In genomic region chr7:26369519-26370385, GRCh38 we compare ENCODE assay signal across 8 cellular contexts.
DNase-seq lines count a peak whose midpoint lies in the region; ATAC-seq, FAIRE-seq and TF ChIP-seq lines count a peak whose summit lies in the region.

No MANE protein-coding gene starts in this region.

- H3K4me3 ChIP-seq in AG04450 (ENCODE audit: low read depth, low read length): no peak overlapping the region
- H3K4me3 ChIP-seq in MM.1S (ENCODE audit: low read length): no peak overlapping the region
- no peak overlapping the region for H3K4me3 ChIP-seq in RWPE2 (ENCODE audit: severe bottlenecking)
- no peak overlapping the region for H3K4me3 ChIP-seq in colonic mucosa
- H3K4me3 ChIP-seq in lower lobe of right lung: peak overlapping the region; percentile 1
- H3K4me3 ChIP-seq in aorta (ENCODE audit: low read length in 2 of 2): no peak overlapping the region

- no peaks in the 10 kb centered on the region for H3K9me2 ChIP-seq in MM.1S (replicated peaks; ENCODE audit: insufficient read depth, low read length)

- 29 to 34% methylated on average over 8 of the region's 8 CpGs for WGBS in aorta, 2 donors

- no peaks in the 10 kb centered on the region for H3K79me2 ChIP-seq in MM.1S (ENCODE audit: low read length)

- peak; percentile 97 for FAIRE-seq in G401.6 (lab: Jason Lieb, UNC)

- H3K27me3 ChIP-seq in AG04450 (ENCODE audit: control insufficient read depth, insufficient read depth, low read length): peaks cover 11% of the 10 kb centered on the region
- peaks cover 37% of the 10 kb centered on the region for H3K27me3 ChIP-seq in MM.1S (replicated peaks; ENCODE audit: insufficient read depth, low read length)
- peaks cover 7% of the 10 kb centered on the region for H3K27me3 ChIP-seq in RWPE2 (ENCODE audit: insufficient read depth, poor library complexity, severe bottlenecking)
- H3K27me3 ChIP-seq in colonic mucosa: no peaks in the 10 kb centered on the region
- peaks cover 23% of the 10 kb centered on the region for H3K27me3 ChIP-seq in lower lobe of right lung (ENCODE audit: low read depth)
- H3K27me3 ChIP-seq in aorta (ENCODE audit: control insufficient read depth in 1 of 2, insufficient read depth in 2 of 2, low read length in 1 of 2): peaks cover 0 to 3% of the 10 kb centered on the region in 2 donors

- no peak overlapping the region for H3K27ac ChIP-seq in AG04450 (ENCODE audit: low read depth, low read length)
- H3K27ac ChIP-seq in MM.1S (ENCODE audit: low read length): no peak overlapping the region
- no peak overlapping the region for H3K27ac ChIP-seq in RWPE2 (ENCODE audit: poor library complexity, severe bottlenecking)
- H3K27ac ChIP-seq in colonic mucosa: no peak overlapping the region
- peak overlapping the region; percentile 50 for H3K27ac ChIP-seq in lower lobe of right lung
- H3K27ac ChIP-seq in aorta (ENCODE audit: low read depth in 1 of 2, low read length in 2 of 2): no peak overlapping the region

- ATAC-seq in RWPE2 (ENCODE audit: low read depth) (peak; percentile 70), lower lobe of right lung (peak; percentile 59 to 81), aorta (ENCODE audit: low FRiP score) (peak; percentile 83), HG03095 (IDR thresholded peaks at IDR 0.05; ENCODE audit: unreplicated experiment) (no peak)

- TF ChIP-seq CTCF in AG04450 (IDR thresholded peaks at IDR 0.05; ENCODE audit: low read depth, low read length): peak; percentile 79
- peak; percentile 67 for TF ChIP-seq CTCF in MM.1S (IDR thresholded peaks at IDR 0.05; ENCODE audit: low read length)
- peak; percentile 83 for TF ChIP-seq CTCF in RWPE2 (IDR thresholded peaks at IDR 0.05; ENCODE audit: poor library complexity, severe bottlenecking)
- peak; percentile 77 for TF ChIP-seq CTCF in colonic mucosa (IDR thresholded peaks at IDR 0.05)
- peak; percentile 80 for TF ChIP-seq CTCF in lower lobe of right lung (IDR thresholded peaks at IDR 0.05)

- H3K4me1 ChIP-seq in MM.1S (ENCODE audit: low read length): peaks cover 8% of the 10 kb centered on the region; the same call in 1 of the 2 replicates
- H3K4me1 ChIP-seq in RWPE2 (ENCODE audit: insufficient read depth, poor library complexity, severe bottlenecking): no peaks in the 10 kb centered on the region
- H3K4me1 ChIP-seq in colonic mucosa: no peaks in the 10 kb centered on the region
- H3K4me1 ChIP-seq in lower lobe of right lung: peaks cover 25% of the 10 kb centered on the region
- H3K4me1 ChIP-seq in aorta (ENCODE audit: control insufficient read depth in 1 of 2, insufficient read depth in 2 of 2, low read length in 2 of 2): no peaks in the 10 kb centered on the region

- DNase-seq in AG04450 (ENCODE audit: low read depth, low spot score) (no peak), MM.1S (peak; percentile 52), RWPE2 (ENCODE audit: low spot score) (no peak), colonic mucosa (peak; percentile 62), lower lobe of right lung (no peak), aorta (no peak)

- CTCF ChIA-PET in AG04450 (lab: Charles Lee): interaction anchor here (0.5 to 8.2 kb wide), 79 partner anchors 9 to 1530 kb away, joined by 3 to 179 read pairs (median 4); partner anchors contain the start of genes HOXA3, HOXA5, HOXA6 and HOXA7

- no peaks in the 10 kb centered on the region for H3F3A ChIP-seq in MM.1S (ENCODE audit: insufficient read depth, low read length)

- intact Hi-C loops in colonic mucosa (cut with DNase I): loop anchor here (5.0 to 10.0 kb wide), 6 partner anchors 85 to 793 kb away; partner anchors contain the start of gene HOXA1
- intact Hi-C loops in lower lobe of right lung (cut with DNase I): loop anchor here (5.0 to 10.0 kb wide), 2 partner anchors 472 to 785 kb away; partner anchors contain the start of genes HOXA3 and HOXA7
- intact Hi-C loops in aorta (cut with DNase I): loop anchor here (2.0 to 10.0 kb wide), 8 partner anchors 175 to 791 kb away; partner anchors contain the start of genes HOXA7 (in 1 of the 2) and SKAP2 (in 1 of the 2)

- H3K9me3 ChIP-seq in AG04450 (ENCODE audit: control insufficient read depth, insufficient read depth, low read length) (no peaks in the 10 kb centered on the region), MM.1S (replicated peaks; ENCODE audit: insufficient read depth, low read length) (no peaks in the 10 kb centered on the region), RWPE2 (ENCODE audit: severe bottlenecking) (no peaks in the 10 kb centered on the region), colonic mucosa (no peaks in the 10 kb centered on the region), lower lobe of right lung (no peaks in the 10 kb centered on the region), aorta (ENCODE audit: control insufficient read depth, low read length) (no peaks in the 10 kb centered on the region)

- H3K9ac ChIP-seq in MM.1S (ENCODE audit: low read length): no peak overlapping the region
- no peak overlapping the region for H3K9ac ChIP-seq in colonic mucosa (ENCODE audit: low read depth in 2 of 2, low read length in 2 of 2)

- no peaks in the 10 kb centered on the region for H4K20me1 ChIP-seq in MM.1S (ENCODE audit: insufficient read depth, low read length)

- no peak overlapping the region for H2AFZ ChIP-seq in MM.1S (ENCODE audit: low read length)

- H3K36me3 ChIP-seq in MM.1S (replicated peaks; ENCODE audit: insufficient read depth, low read length) (no peaks in the 10 kb centered on the region), RWPE2 (ENCODE audit: low read depth) (no peaks in the 10 kb centered on the region), colonic mucosa (no peaks in the 10 kb centered on the region), lower lobe of right lung (peaks cover 4% of the 10 kb centered on the region), aorta (ENCODE audit: control insufficient read depth in 1 of 2, insufficient read depth in 2 of 2, low read length in 1 of 2) (no peaks in the 10 kb centered on the region)

- POLR2A ChIA-PET in AG04450 (lab: Yijun Ruan, JAX): interaction anchor here (1.0 to 1.5 kb wide), 3 partner anchors 170 to 791 kb away, joined by 3 to 4 read pairs (median 4); partner anchors contain the start of gene HOXA5

- H3K4me2 ChIP-seq in MM.1S (ENCODE audit: low read depth, low read length): no peak overlapping the region

Comparison
In these comparisons a context has a peak if more than half of its experiments do, and no peak if none do; other contexts are left out.
1. DNase-seq: peak in MM.1S (single experiment) and colonic mucosa (single experiment); none in AG04450 (single experiment), RWPE2 (single experiment), lower lobe of right lung (single experiment) and aorta (0 of 2).
2. Peak in every context shown above with its lines, with median percentiles within 50 percentile points of each other: CTCF ChIP-seq.